ENCODE assay signal across 7 cellular contexts in the genomic region with DNA sequence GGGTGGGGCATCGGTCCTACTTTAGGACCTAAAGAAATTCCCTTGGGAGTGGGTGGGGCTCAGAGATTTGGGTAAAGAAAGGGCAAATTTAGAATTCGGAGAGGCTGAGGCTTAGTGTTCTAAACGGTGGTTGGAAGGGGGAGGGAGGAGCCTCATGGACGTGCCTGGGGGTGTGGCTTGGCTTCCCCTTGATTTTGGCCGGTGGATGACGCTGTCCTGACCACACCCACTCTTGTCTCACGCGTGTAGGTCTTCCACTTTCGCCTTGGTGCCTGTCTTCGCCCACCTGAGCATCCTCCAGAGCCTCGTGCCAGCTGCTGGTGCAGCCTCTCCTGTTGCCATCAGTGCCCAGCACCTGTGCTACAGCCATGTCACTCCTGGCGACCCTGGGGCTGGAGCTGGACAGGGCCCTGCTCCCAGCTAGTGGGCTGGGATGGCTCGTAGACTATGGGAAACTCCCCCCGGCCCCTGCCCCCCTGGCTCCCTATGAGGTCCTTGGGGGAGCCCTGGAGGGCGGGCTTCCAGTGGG. TPM values are rescaled to one million over a fixed set of nuclear protein-coding genes. Genes with fewer than 3 reads are reported as not detected.
A peak's percentile ranks its signal among the peaks of the same experiment; 100 is the strongest.
DNase-seq lines count a peak whose midpoint lies in the region; ATAC-seq and TF ChIP-seq lines count a peak whose summit lies in the region.

No MANE protein-coding gene starts in this region.

- H2AFZ ChIP-seq in smooth muscle cell (ENCODE audit: low read depth), result no peak overlapping the region

- H3K27ac Mint-ChIP-seq in T-helper 1 cell treated with Interleukin-12 subunit alpha and Interleukin-12 subunit beta and Interleukin-4 antibody, amounts not matched to agents 30 μg/mL and 1 μg/mL, for 36 hours, result peak overlapping the region; percentile 99

- 57% methylated on average over 10 of the region's 15 CpGs for WGBS in smooth muscle cell (ENCODE audit: low lambda C conversion rate)

- DNase-seq in HFF-Myc (ENCODE audit: extremely low read depth, low read depth) (no peak), left cardiac atrium (peak; percentile 68), smooth muscle cell (lab: John Stamatoyannopoulos, UW; ENCODE audit: unreplicated experiment) (no peak), activated gamma-delta T cell treated with Interleukin-2 at 50 U/mL for 16 hours (no peak), UCSD-AML1 (lab: John Stamatoyannopoulos, UW; ENCODE audit: unreplicated experiment) (no peak)
- no peak for DNase-seq in stimulated activated CD4-positive, alpha-beta T cell treated with anti-CD3 and anti-CD28 coated beads, Interleukin-4, amount 100 ng/mL, for 4 hours

- no peaks in the 10 kb centered on the region for H3K9me3 ChIP-seq in smooth muscle cell (replicated peaks; ENCODE audit: low read depth)

- peak overlapping the region; percentile 86; the same call in 1 of the 2 replicates for H3K4me3 ChIP-seq in HFF-Myc (replicated peaks; ENCODE audit: low read depth, low read length)
- peak overlapping the region; percentile 84 for H3K4me3 ChIP-seq in smooth muscle cell

- peak overlapping the region; percentile 100 for H3K4me3 Mint-ChIP-seq in T-helper 1 cell treated with Interleukin-12 subunit alpha and Interleukin-12 subunit beta and Interleukin-4 antibody, amounts not matched to agents 30 μg/mL and 1 μg/mL, for 36 hours

- peaks cover 26% of the 10 kb centered on the region for H3K79me2 ChIP-seq in smooth muscle cell (ENCODE audit: low read depth)

- TF ChIP-seq CTCF in HFF-Myc (IDR thresholded peaks at IDR 0.05; ENCODE audit: low read depth, low read length, missing control alignments) (no peak), smooth muscle cell (IDR thresholded peaks at IDR 0.05; ENCODE audit: borderline replicate concordance, insufficient read depth, poor library complexity, severe bottlenecking) (no peak)

- peak in 1 of 2 donors; percentile 7 for ATAC-seq in left cardiac atrium

- no peaks in the 10 kb centered on the region for H3K27me3 Mint-ChIP-seq in T-helper 1 cell treated with Interleukin-12 subunit alpha and Interleukin-12 subunit beta and Interleukin-4 antibody, amounts not matched to agents 30 μg/mL and 1 μg/mL, for 36 hours (ENCODE audit: low read depth)

- no peak overlapping the region for H3K27ac ChIP-seq in smooth muscle cell (ENCODE audit: low read depth)

- H3K9me3 Mint-ChIP-seq in T-helper 1 cell treated with Interleukin-12 subunit alpha and Interleukin-12 subunit beta and Interleukin-4 antibody, amounts not matched to agents 30 μg/mL and 1 μg/mL, for 36 hours, result peaks cover 4% of the 10 kb centered on the region

- H3K4me1 Mint-ChIP-seq in T-helper 1 cell treated with Interleukin-12 subunit alpha and Interleukin-12 subunit beta and Interleukin-4 antibody, amounts not matched to agents 30 μg/mL and 1 μg/mL, for 36 hours (ENCODE audit: low read depth), result peaks cover 45% of the 10 kb centered on the region

- H4K20me1 ChIP-seq in smooth muscle cell (ENCODE audit: low read depth), result peaks cover 25% of the 10 kb centered on the region

- H3K36me3 ChIP-seq in smooth muscle cell (ENCODE audit: low read depth), result no peaks in the 10 kb centered on the region

- H3F3A ChIP-seq in smooth muscle cell (ENCODE audit: low read depth), result peaks cover 18% of the 10 kb centered on the region

- H3K36me3 Mint-ChIP-seq in T-helper 1 cell treated with Interleukin-12 subunit alpha and Interleukin-12 subunit beta and Interleukin-4 antibody, amounts not matched to agents 30 μg/mL and 1 μg/mL, for 36 hours (ENCODE audit: low read depth), result peaks cover 50% of the 10 kb centered on the region

- intact Hi-C loops in left cardiac atrium (cut with DNase I), result no loop called here

- H3K4me2 ChIP-seq in smooth muscle cell, result peak overlapping the region; percentile 91

- H3K27me3 ChIP-seq in smooth muscle cell (ENCODE audit: low read depth), result no peaks in the 10 kb centered on the region

- peaks cover 3% of the 10 kb centered on the region for H3K4me1 ChIP-seq in smooth muscle cell (ENCODE audit: low read depth)

- H3K9ac ChIP-seq in smooth muscle cell (ENCODE audit: low read depth), result no peak overlapping the region

RNA-seq across cellular contexts. Expression of gene NUP62, which starts 1.2 kb away (rescaled TPM):
- 10 to 100 TPM; 28.1 to 29.8 TPM for total RNA-seq in left cardiac atrium
- total RNA-seq in smooth muscle cell, result 17.6 and 24.2 TPM in 2 replicates
- polyA plus RNA-seq in smooth muscle cell, result 29.5 and 34.2 TPM in 2 replicates

RNA-seq across cellular contexts. Expression of gene ATF5, which starts 1.5 kb away (rescaled TPM):
- total RNA-seq in left cardiac atrium (10 to 100 TPM; 16.6 to 18.9 TPM), smooth muscle cell (4.2 and 5.0 TPM in 2 replicates)
- 10.1 and 14.1 TPM in 2 replicates for polyA plus RNA-seq in smooth muscle cell

RNA-seq across cellular contexts. Expression of gene SIGLEC11, which starts 30.4 kb away (rescaled TPM):
- total RNA-seq in left cardiac atrium (1 to 10 TPM in 1 of 2 donors, under 1 TPM in 1; 0.39 to 1.3 TPM), smooth muscle cell (not detected in 2 replicates)
- polyA plus RNA-seq in smooth muscle cell, result not detected in 2 replicates

RNA-seq across cellular contexts. Expression of gene IL4I1, which starts 33.9 kb away (rescaled TPM):
- under 1 TPM; 0.34 to 0.38 TPM for total RNA-seq in left cardiac atrium
- 0.13 TPM in 1 of 2 replicates, not detected in the other for total RNA-seq in smooth muscle cell
- polyA plus RNA-seq in smooth muscle cell, result 0.54 and 1.3 TPM in 2 replicates

RNA-seq across cellular contexts. Expression of gene TBC1D17, which starts 53.0 kb away (rescaled TPM):
- total RNA-seq in left cardiac atrium (10 to 100 TPM; 28.3 to 36.0 TPM), smooth muscle cell (7.1 and 9.2 TPM in 2 replicates)
- 41.8 and 45.7 TPM in 2 replicates for polyA plus RNA-seq in smooth muscle cell
